Comparison of ENCODE assay signal across 24 cellular contexts in the genomic region with DNA sequence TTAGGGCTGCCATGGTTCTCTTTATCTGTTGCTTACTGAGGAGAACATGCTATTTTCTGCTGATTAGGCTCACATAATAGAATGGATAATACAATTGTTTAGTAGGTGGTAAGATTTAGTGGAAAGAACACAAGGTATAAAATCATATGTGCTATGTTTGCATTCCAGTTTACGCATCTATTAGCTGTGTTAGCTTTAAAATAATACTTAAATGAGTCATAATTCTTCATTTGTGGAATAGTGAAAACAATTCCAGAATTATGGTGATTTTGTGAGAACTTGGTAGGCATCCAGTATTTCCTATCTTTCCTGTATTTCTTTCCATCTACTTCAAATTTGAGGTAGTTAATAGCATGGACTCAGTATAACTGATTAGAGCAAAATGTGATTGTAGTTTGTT.
DNase-seq lines count a peak whose midpoint lies in the region; ATAC-seq, FAIRE-seq and TF ChIP-seq lines count a peak whose summit lies in the region.
"Had no signal": no experiment of that assay in that cellular context is flagged by ENCODE, and none has a peak within 500 bp of the region (broad histone marks: within the 10 kb centered on the region; RNA-seq: fewer than 3 reads in every experiment).

No MANE protein-coding gene starts in this region.

- no peaks in the 10 kb centered on the region for H3K79me2 ChIP-seq in Karpas-422 (ENCODE audit: low read length)
- H3K79me2 ChIP-seq in PC-3 (ENCODE audit: low read length): no peaks in the 10 kb centered on the region
- H3K79me2 ChIP-seq in endothelial cell of umbilical vein (ENCODE audit: control insufficient read depth, insufficient read depth, low read length): no peaks in the 10 kb centered on the region

- DNase-seq in Karpas-422: no peak
- DNase-seq in PC-3: peak; percentile 59
- DNase-seq in endothelial cell of umbilical vein (ENCODE audit: low read depth, low spot score): peak; percentile 80
- no peak for DNase-seq in endodermal cell
- DNase-seq in activated T-helper 2 cell treated with anti-CD3 and anti-CD28 coated beads, Interferon-gamma antibody, Interleukin-2, Interleukin-4, amounts not matched to agents 10 μg/mL and 5 μg/mL and 100 μg/mL, durations not matched to agents 14 hours and 24 hours and 36 hours (ENCODE audit: low spot score): no peak
- DNase-seq: 8988T; ACHN; AML-193; BE2C; CD4-positive, alpha-beta T cell; CD8-positive, alpha-beta memory T cell; DMS 273 treated with DMSO at 0.1 percent for 48 hours; DMS79; EL; GDM1; H9 had no signal

- intact Hi-C loops in PC-3 (cut with micrococcal nuclease) (loop anchor here (1.0 to 10.0 kb wide), 6 partner anchors 49 to 806 kb away; no protein-coding TSS in a partner anchor), endothelial cell of umbilical vein (cut with micrococcal nuclease) (loop anchor here (2.0 kb wide), 1 partner anchor 468 kb away; no protein-coding TSS in a partner anchor)
- intact Hi-C loops in activated T-helper 2 cell treated with anti-CD3 and anti-CD28 coated beads, Interferon-gamma antibody, Interleukin-2, Interleukin-4, amounts not matched to agents 10 μg/mL and 5 μg/mL and 100 μg/mL, durations not matched to agents 14 hours and 24 hours and 36 hours (cut with micrococcal nuclease): no loop called here

- FAIRE-seq in endothelial cell of umbilical vein (lab: Jason Lieb, UNC): no peak
- FAIRE-seq: A549, D721Med, GM12878 had no signal

- H3K36me3 ChIP-seq in Karpas-422 (ENCODE audit: insufficient read depth, low read length) (no peaks in the 10 kb centered on the region), PC-3 (ENCODE audit: low read depth, low read length) (no peaks in the 10 kb centered on the region), endothelial cell of umbilical vein (ENCODE audit: control insufficient read depth in 2 of 2, extremely low read depth in 1 of 2, insufficient read depth in 2 of 2, low read length in 2 of 2) (no peaks in the 10 kb centered on the region), endodermal cell (ENCODE audit: control insufficient read depth, insufficient read depth, low read length) (no peaks in the 10 kb centered on the region)
- H3K36me3 ChIP-seq: BE2C; BLaER1 treated with 17β-estradiol and CSF1 and Interleukin-3, amounts not matched to agents 10 nM and 100 nM had no signal

- no peaks in the 10 kb centered on the region for H3K9me2 ChIP-seq in Karpas-422 (replicated peaks; ENCODE audit: insufficient read depth, low read length)
- no peaks in the 10 kb centered on the region for H3K9me2 ChIP-seq in PC-3 (replicated peaks; ENCODE audit: low read length)

- no peak overlapping the region for H3K4me3 ChIP-seq in Karpas-422 (ENCODE audit: low read length)
- H3K4me3 ChIP-seq in PC-3 (ENCODE audit: low read length): no peak overlapping the region
- H3K4me3 ChIP-seq in endothelial cell of umbilical vein (replicated peaks in 1 of 3; ENCODE audit: insufficient read depth in 1 of 3, low read depth in 1 of 3, low read length in 3 of 3): no peak overlapping the region
- H3K4me3 ChIP-seq in endodermal cell (ENCODE audit: low read length): no peak overlapping the region
- H3K4me3 ChIP-seq: A549; BLaER1 treated with 17β-estradiol and CSF1 and Interleukin-3, amounts not matched to agents 10 nM and 100 nM; GM12878; GM23338 had no signal

- no TSS peak for BruUV-seq in PC-3 (replicated peaks; lab: Mats Ljungman, UMichigan)
- no TSS peak for BruUV-seq in endothelial cell of umbilical vein (replicated peaks; lab: Mats Ljungman, UMichigan)

- no peak overlapping the region for H3K4me3 Mint-ChIP-seq in endodermal cell
- H3K4me3 Mint-ChIP-seq in activated T-helper 2 cell treated with anti-CD3 and anti-CD28 coated beads, Interferon-gamma antibody, Interleukin-2, Interleukin-4, amounts not matched to agents 10 μg/mL and 5 μg/mL and 100 μg/mL, durations not matched to agents 14 hours and 24 hours and 36 hours (ENCODE audit: low read depth): no peak overlapping the region
- H3K4me3 Mint-ChIP-seq: CD14-positive monocyte; CD4-positive, alpha-beta T cell; CD8-positive, alpha-beta memory T cell; GM23338; H9 had no signal

- no peak overlapping the region for H3K27ac Mint-ChIP-seq in endodermal cell
- H3K27ac Mint-ChIP-seq in activated T-helper 2 cell treated with anti-CD3 and anti-CD28 coated beads, Interferon-gamma antibody, Interleukin-2, Interleukin-4, amounts not matched to agents 10 μg/mL and 5 μg/mL and 100 μg/mL, durations not matched to agents 14 hours and 24 hours and 36 hours: no peak overlapping the region
- H3K27ac Mint-ChIP-seq: CD14-positive monocyte; CD4-positive, alpha-beta T cell; CD8-positive, alpha-beta memory T cell; GM23338; H9 had no signal

- dilution Hi-C loops in endothelial cell of umbilical vein (cut with MboI; ENCODE audit: extremely low pct_ligation_motif_present, low sequenced_read_pairs): no loop called here

- H3K27me3 ChIP-seq in Karpas-422 (ENCODE audit: low read length) (no peaks in the 10 kb centered on the region), PC-3 (ENCODE audit: low read length) (no peaks in the 10 kb centered on the region), endothelial cell of umbilical vein (ENCODE audit: control insufficient read depth in 2 of 2, insufficient read depth in 2 of 2, low read length in 2 of 2) (no peaks in the 10 kb centered on the region), endodermal cell (ENCODE audit: control insufficient read depth, insufficient read depth, low read length, poor library complexity, severe bottlenecking) (peaks cover 38% of the 10 kb centered on the region)
- H3K27me3 ChIP-seq: BE2C; BLaER1 treated with 17β-estradiol and CSF1 and Interleukin-3, amounts not matched to agents 10 nM and 100 nM had no signal

- no peak overlapping the region for H3K4me2 ChIP-seq in Karpas-422 (ENCODE audit: low read depth, low read length, poor library complexity, severe bottlenecking)
- H3K4me2 ChIP-seq in PC-3 (ENCODE audit: low read length): peak overlapping the region; percentile 18; the same call in 1 of the 2 replicates
- H3K4me2 ChIP-seq in endothelial cell of umbilical vein (ENCODE audit: insufficient read depth, low read length): peak overlapping the region; percentile 86
- H3K4me2 ChIP-seq: A549, GM23338 had no signal

- H3K27ac ChIP-seq in Karpas-422 (ENCODE audit: low read length) (no peak overlapping the region), PC-3 (ENCODE audit: low read length) (no peak overlapping the region), endothelial cell of umbilical vein (ENCODE audit: insufficient read depth, low read depth, low read length) (peak overlapping the region; percentile 93), endodermal cell (ENCODE audit: low read depth, low read length) (no peak overlapping the region)
- H3K27ac ChIP-seq: A549 had no signal

- CTCF ChIA-PET in PC-3 (lab: Charles Lee) (no interaction called here), endothelial cell of umbilical vein (lab: Charles Lee) (interaction anchor here (1.1 to 4.1 kb wide), 8 partner anchors 9 to 467 kb away, joined by 3 to 17 read pairs (median 7); no protein-coding TSS in a partner anchor)

- H3K9me1 ChIP-seq in endothelial cell of umbilical vein (replicated peaks; ENCODE audit: control insufficient read depth, extremely low read depth, insufficient read depth, low read length): no peaks in the 10 kb centered on the region

- H3K4me1 Mint-ChIP-seq in endodermal cell: peaks cover 3% of the 10 kb centered on the region
- no peaks in the 10 kb centered on the region for H3K4me1 Mint-ChIP-seq in activated T-helper 2 cell treated with anti-CD3 and anti-CD28 coated beads, Interferon-gamma antibody, Interleukin-2, Interleukin-4, amounts not matched to agents 10 μg/mL and 5 μg/mL and 100 μg/mL, durations not matched to agents 14 hours and 24 hours and 36 hours (ENCODE audit: low read depth)
- H3K4me1 Mint-ChIP-seq: CD8-positive, alpha-beta memory T cell; GM23338; H9 had no signal

- 86 to 100% methylated on average over 1 of the region's 1 CpG for WGBS in endodermal cell (ENCODE audit: insufficient coverage in 1 of 2, insufficient read length in 1 of 2), 2 experiments

- no peak for TF ChIP-seq CTCF in PC-3 (conservative IDR thresholded peaks at IDR 0.05; ENCODE audit: low read depth, low read length)
- TF ChIP-seq CTCF in endothelial cell of umbilical vein (IDR thresholded peaks at IDR 0.05; ENCODE audit: extremely low read depth in 1 of 2, insufficient read depth in 1 of 2, low read depth in 1 of 2, low read length in 2 of 2): no peak
- TF ChIP-seq CTCF in endodermal cell (conservative IDR thresholded peaks at IDR 0.05): no peak

- H3K9me3 ChIP-seq in Karpas-422 (ENCODE audit: low read length): no peaks in the 10 kb centered on the region
- H3K9me3 ChIP-seq in PC-3 (ENCODE audit: low read length): no peaks in the 10 kb centered on the region
- H3K9me3 ChIP-seq in endothelial cell of umbilical vein (replicated peaks; ENCODE audit: control insufficient read depth, insufficient read depth, low read length): no peaks in the 10 kb centered on the region
- H3K9me3 ChIP-seq in endodermal cell (ENCODE audit: control insufficient read depth, low read length): no peaks in the 10 kb centered on the region
- H3K9me3 ChIP-seq: A549; BE2C; BLaER1 treated with 17β-estradiol and CSF1 and Interleukin-3, amounts not matched to agents 10 nM and 100 nM had no signal

- peak; percentile 62 for ATAC-seq in PC-3
- no peak for ATAC-seq in GM19023 (IDR thresholded peaks at IDR 0.05; ENCODE audit: unreplicated experiment)
- ATAC-seq: A549, GM12878, GM23338, HCT116 had no signal

- no peak for TF ChIP-seq POLR2A in endothelial cell of umbilical vein (IDR thresholded peaks at IDR 0.05; ENCODE audit: low read depth, low read length)

- H3K4me1 ChIP-seq in Karpas-422 (ENCODE audit: low read length): peaks cover 4% of the 10 kb centered on the region
- H3K4me1 ChIP-seq in PC-3 (ENCODE audit: insufficient read depth, low read length): peaks cover 27% of the 10 kb centered on the region
- peaks cover 37% of the 10 kb centered on the region for H3K4me1 ChIP-seq in endothelial cell of umbilical vein (ENCODE audit: control insufficient read depth, extremely low read depth, insufficient read depth, low read length)
- no peaks in the 10 kb centered on the region for H3K4me1 ChIP-seq in endodermal cell (ENCODE audit: control insufficient read depth, insufficient read depth, low read length)
- H3K4me1 ChIP-seq: A549 had no signal

- H4K20me1 ChIP-seq in Karpas-422 (ENCODE audit: insufficient read depth, low read depth, low read length) (no peaks in the 10 kb centered on the region), PC-3 (ENCODE audit: low read length) (no peaks in the 10 kb centered on the region), endothelial cell of umbilical vein (replicated peaks; ENCODE audit: control insufficient read depth, extremely low read depth, insufficient read depth, low read length) (no peaks in the 10 kb centered on the region)
- H4K20me1 ChIP-seq: BLaER1 treated with 17β-estradiol and CSF1 and Interleukin-3, amounts not matched to agents 10 nM and 100 nM had no signal

- H3K36me3 Mint-ChIP-seq in endodermal cell (ENCODE audit: low read depth): no peaks in the 10 kb centered on the region
- H3K36me3 Mint-ChIP-seq in activated T-helper 2 cell treated with anti-CD3 and anti-CD28 coated beads, Interferon-gamma antibody, Interleukin-2, Interleukin-4, amounts not matched to agents 10 μg/mL and 5 μg/mL and 100 μg/mL, durations not matched to agents 14 hours and 24 hours and 36 hours (ENCODE audit: low read depth): no peaks in the 10 kb centered on the region
- H3K36me3 Mint-ChIP-seq: CD14-positive monocyte; CD8-positive, alpha-beta memory T cell had no signal

- H3K9ac ChIP-seq in Karpas-422 (ENCODE audit: low read length) (no peak overlapping the region), PC-3 (ENCODE audit: low read length) (no peak overlapping the region), endothelial cell of umbilical vein (replicated peaks; ENCODE audit: extremely low read depth, insufficient read depth, low read length) (no peak overlapping the region), endodermal cell (ENCODE audit: extremely low read depth, low read length, poor library complexity, severe bottlenecking) (no peak overlapping the region)

- H2AFZ ChIP-seq in Karpas-422 (ENCODE audit: low read length) (peak overlapping the region; percentile 10; the same call in 1 of the 2 replicates), PC-3 (ENCODE audit: low read length) (no peak overlapping the region), endothelial cell of umbilical vein (ENCODE audit: low read depth, low read length) (peak overlapping the region; percentile 70)
- H2AFZ ChIP-seq: GM23338 had no signal

- no peaks in the 10 kb centered on the region for H3K9me3 Mint-ChIP-seq in endodermal cell
- no peaks in the 10 kb centered on the region for H3K9me3 Mint-ChIP-seq in activated T-helper 2 cell treated with anti-CD3 and anti-CD28 coated beads, Interferon-gamma antibody, Interleukin-2, Interleukin-4, amounts not matched to agents 10 μg/mL and 5 μg/mL and 100 μg/mL, durations not matched to agents 14 hours and 24 hours and 36 hours
- H3K9me3 Mint-ChIP-seq: GM23338, H9 had no signal

- H3K27me3 Mint-ChIP-seq in endodermal cell (ENCODE audit: insufficient read depth): peaks cover 16% of the 10 kb centered on the region
- no peaks in the 10 kb centered on the region for H3K27me3 Mint-ChIP-seq in activated T-helper 2 cell treated with anti-CD3 and anti-CD28 coated beads, Interferon-gamma antibody, Interleukin-2, Interleukin-4, amounts not matched to agents 10 μg/mL and 5 μg/mL and 100 μg/mL, durations not matched to agents 14 hours and 24 hours and 36 hours (ENCODE audit: low read depth)
- H3K27me3 Mint-ChIP-seq: CD4-positive, alpha-beta T cell; CD8-positive, alpha-beta memory T cell had no signal

- H3F3A ChIP-seq in PC-3 (ENCODE audit: low read length, unreplicated experiment): no peaks in the 10 kb centered on the region

- POLR2A ChIA-PET in PC-3 (lab: Charles Lee; ENCODE audit: unreplicated experiment): interaction anchor here (0.6 kb wide), 1 partner anchor 791 kb away, joined by 13 read pairs; no protein-coding TSS in a partner anchor
- POLR2A ChIA-PET in endothelial cell of umbilical vein (lab: Charles Lee): interaction anchor here (1.5 kb wide), 1 partner anchor 24 kb away, joined by 3 read pairs; no protein-coding TSS in a partner anchor

Comparison
In these comparisons a context has a peak if more than half of its experiments do, and no peak if none do; other contexts are left out.
1. DNase-seq: peak in PC-3 (single experiment) and endothelial cell of umbilical vein (single experiment); none in Karpas-422 (single experiment), endodermal cell (single experiment) and activated T-helper 2 cell treated with anti-CD3 and anti-CD28 coated beads, Interferon-gamma antibody, Interleukin-2, Interleukin-4, amounts not matched to agents 10 μg/mL and 5 μg/mL and 100 μg/mL, durations not matched to agents 14 hours and 24 hours and 36 hours (single experiment).